19 cellular contexts compared by ENCODE assay signal in the genomic region with DNA sequence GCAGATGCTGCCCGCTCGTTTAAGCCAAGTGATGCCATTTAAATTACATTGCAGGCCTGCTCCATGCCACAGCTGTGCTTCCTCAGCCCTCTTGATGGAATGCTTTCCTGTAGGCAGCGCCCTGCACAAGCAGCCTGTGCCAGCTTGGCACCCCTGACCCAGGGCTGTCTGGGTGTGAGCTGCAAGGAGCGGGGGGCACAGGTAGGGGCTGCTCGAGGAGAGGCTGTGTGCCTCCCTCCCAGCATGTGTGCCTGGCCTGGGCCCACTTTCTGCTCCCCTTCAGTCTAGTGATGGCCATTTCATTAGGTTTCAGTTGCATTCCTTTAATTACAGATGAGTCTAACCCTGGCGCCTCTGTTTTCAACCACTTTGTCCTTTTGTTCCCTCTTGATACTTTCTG. TPM values are rescaled to one million over a fixed set of nuclear protein-coding genes. Genes with fewer than 3 reads are reported as not detected.
"Had no signal": no experiment of that assay in that cellular context is flagged by ENCODE, and none has a peak within 500 bp of the region (broad histone marks: within the 10 kb centered on the region; RNA-seq: fewer than 3 reads in every experiment).

No MANE protein-coding gene starts in this region.

- H3K9me3 ChIP-seq: SK-N-SH had no signal

- H3K4me1 Mint-ChIP-seq: IgD-negative memory B cell had no signal

- H3K27me3 Mint-ChIP-seq: IgD-negative memory B cell had no signal

- DNase-seq: Kasumi-1, MM.1S, NCI-H1092 treated with DMSO at 0.1 percent for 48 hours, NCI-H1436, NCI-H1930, NCI-H2081, NCI-H2107, NCI-H2227 treated with DMSO at 0.1 percent for 48 hours, NCI-H510A, NCI-H524 treated with DMSO at 0.1 percent for 48 hours, NCI-H69, NCI-H774, RPMI8226, SHP77, SK-N-SH had no signal

- H3K27ac ChIP-seq: HL-60, KMS-11 had no signal

- H3K27ac Mint-ChIP-seq: IgD-negative memory B cell had no signal

- ATAC-seq: K562 had no signal

- H3K4me2 ChIP-seq: KMS-11, SK-N-SH had no signal

- H3K9ac ChIP-seq: KMS-11, SK-N-SH had no signal

- H3K4me3 Mint-ChIP-seq: IgD-negative memory B cell had no signal

- H3K4me3 ChIP-seq: K562 had no signal

RNA-seq across cellular contexts. Expression of a gene that starts 10.5 kb away (rescaled TPM):
- polyA plus RNA-seq: IgD-negative memory B cell had no signal
